Comparison of ENCODE assay signal across 18 cellular contexts in genomic region chrX:80139564-80139963, GRCh38.
DNase-seq lines count a peak whose midpoint lies in the region; ATAC-seq, FAIRE-seq and TF ChIP-seq lines count a peak whose summit lies in the region.
"Had no signal": no experiment of that assay in that cellular context is flagged by ENCODE, and none has a peak within 500 bp of the region (broad histone marks: within the 10 kb centered on the region; RNA-seq: fewer than 3 reads in every experiment).

No MANE protein-coding gene starts in this region.

- no peaks in the 10 kb centered on the region for H3K4me1 ChIP-seq in GM23338 (ENCODE audit: insufficient read depth)
- peaks cover 0 to 4% (median 0%) of the 10 kb centered on the region in 4 experiments; a peak in 2 of 7 replicates for H3K4me1 ChIP-seq in H1 (replicated peaks in 1 of 4; ENCODE audit: control insufficient read depth in 3 of 4, insufficient read depth in 4 of 4, low read length in 3 of 4)
- no peaks in the 10 kb centered on the region for H3K4me1 ChIP-seq in uterus
- H3K4me1 ChIP-seq: BLaER1 treated with 17β-estradiol and CSF1 and Interleukin-3, amounts not matched to agents 10 nM and 100 nM had no signal

- H3K27ac Mint-ChIP-seq in GM23338 (no peak overlapping the region), nephron progenitor cell (peak overlapping the region; percentile 46)
- H3K27ac Mint-ChIP-seq: B cell; CD8-positive, alpha-beta T cell; HFFc6 had no signal

- no peak overlapping the region for H3K27ac ChIP-seq in GM23338 (ENCODE audit: low read depth)
- H3K27ac ChIP-seq in H1 (ENCODE audit: low read depth, low read length) = no peak overlapping the region
- no peak overlapping the region for H3K27ac ChIP-seq in uterus
- H3K27ac ChIP-seq: BLaER1 treated with 17β-estradiol and CSF1 and Interleukin-3, amounts not matched to agents 10 nM and 100 nM; GM23248 had no signal

- no peaks in the 10 kb centered on the region for H3K79me2 ChIP-seq in GM23338 (replicated peaks; ENCODE audit: insufficient read depth)
- H3K79me2 ChIP-seq in H1 (ENCODE audit: control insufficient read depth in 1 of 2, insufficient read depth in 2 of 2, low read length in 2 of 2) = no peaks in the 10 kb centered on the region

- DNase-seq in GM23338 (ENCODE audit: low spot score) = peak; percentile 10
- no peak for DNase-seq in H1 (ENCODE audit: low read depth in 1 of 2, low spot score in 2 of 2)
- DNase-seq in iPS-NIHi7 (ENCODE audit: extremely low spot score) = peak; percentile 10
- DNase-seq in nephron progenitor cell = peak; percentile 3
- DNase-seq in NCI-H82 treated with DMSO at 0.1 percent for 48 hours (lab: John Stamatoyannopoulos, UW; ENCODE audit: unreplicated experiment) = no peak
- no peak for DNase-seq in SHP77 treated with DMSO at 0.1 percent for 48 hours (lab: John Stamatoyannopoulos, UW)
- no peak for DNase-seq in uterus
- DNase-seq: Calu3; CD8-positive, alpha-beta T cell; DMS79 treated with DMSO at 0.1 percent for 48 hours; H7; HFFc6 had no signal

- TF ChIP-seq RAD21 in H1 (IDR thresholded peaks at IDR 0.05 in 1 of 2, conservative IDR thresholded peaks at IDR 0.05 in 1 of 2; ENCODE audit: low read depth in 2 of 2, low read length in 2 of 2) = no peak

- no peak overlapping the region for H2BK20ac ChIP-seq in H1 (ENCODE audit: low read length)

- H3K27me3 ChIP-seq in GM23338 (ENCODE audit: insufficient read depth) (no peaks in the 10 kb centered on the region), H1 (replicated peaks in 1 of 4; ENCODE audit: control insufficient read depth in 3 of 4, extremely low read depth in 1 of 4, insufficient read depth in 3 of 4, low read length in 3 of 4) (no peaks in the 10 kb centered on the region), uterus (no peaks in the 10 kb centered on the region)

- H3K9me3 Mint-ChIP-seq in GM23338 (peaks cover 3% of the 10 kb centered on the region), nephron progenitor cell (peaks cover 29% of the 10 kb centered on the region)
- H3K9me3 Mint-ChIP-seq: CD8-positive, alpha-beta T cell; HFFc6 had no signal

- no peak overlapping the region for H4K91ac ChIP-seq in H1 (replicated peaks; ENCODE audit: insufficient read length, low read length)

- no peak overlapping the region for H3K4me3 ChIP-seq in GM23338
- no peak overlapping the region for H3K4me3 ChIP-seq in H1 (ENCODE audit: extremely low read depth in 1 of 4, insufficient read depth in 2 of 4, low read depth in 3 of 4, low read length in 4 of 4)
- no peak overlapping the region for H3K4me3 ChIP-seq in uterus
- H3K4me3 ChIP-seq: BLaER1 treated with 17β-estradiol and CSF1 and Interleukin-3, amounts not matched to agents 10 nM and 100 nM; GM23248 had no signal

- no peak overlapping the region for H3K56ac ChIP-seq in H1 (replicated peaks; ENCODE audit: insufficient read length, low read depth, low read length)

- H3K27me3 Mint-ChIP-seq in GM23338 (ENCODE audit: insufficient read depth, low read depth, poor library complexity) (no peaks in the 10 kb centered on the region), nephron progenitor cell (ENCODE audit: low read depth, poor library complexity) (no peaks in the 10 kb centered on the region)
- H3K27me3 Mint-ChIP-seq: B cell had no signal

- H2AK5ac ChIP-seq in H1 (ENCODE audit: low read depth, low read length) = no peak overlapping the region

- H4K8ac ChIP-seq in H1 (ENCODE audit: extremely low read depth, insufficient read depth, low read length) = no peak overlapping the region

- H3F3A ChIP-seq in GM23338 (replicated peaks; ENCODE audit: low read depth) = no peaks in the 10 kb centered on the region

- POLR2A ChIA-PET in H1 (lab: Charles Lee; ENCODE audit: partially characterized antibody) = no interaction called here

- no peaks in the 10 kb centered on the region for H3K79me1 ChIP-seq in H1 (ENCODE audit: low read depth, low read length)

- no peaks in the 10 kb centered on the region for H3K9me2 ChIP-seq in GM23338 (ENCODE audit: insufficient read depth)

- H3K36me3 Mint-ChIP-seq in GM23338 (ENCODE audit: low read depth) (no peaks in the 10 kb centered on the region), nephron progenitor cell (ENCODE audit: low read depth) (no peaks in the 10 kb centered on the region)
- H3K36me3 Mint-ChIP-seq: CD8-positive, alpha-beta T cell had no signal

- no peak; the same call in 2 of the 3 replicates for ATAC-seq in GM23338
- no peak for ATAC-seq in HG03571 (IDR thresholded peaks at IDR 0.05; ENCODE audit: unreplicated experiment)
- ATAC-seq: CD8-positive, alpha-beta T cell; HCT116 had no signal

- no peak overlapping the region for H2AFZ ChIP-seq in GM23338
- peak overlapping the region; percentile 76 for H2AFZ ChIP-seq in H1 (ENCODE audit: low read length)
- H2AFZ ChIP-seq: GM23248 had no signal

- peak; percentile 63 for FAIRE-seq in H1 (lab: Jason Lieb, UNC)
- FAIRE-seq: GM12891 had no signal

- H3K4me2 ChIP-seq in GM23338 (no peak overlapping the region), H1 (ENCODE audit: insufficient read depth in 1 of 2, low read depth in 2 of 2, low read length in 2 of 2) (no peak overlapping the region)
- H3K4me2 ChIP-seq: BLaER1 treated with 17β-estradiol and CSF1 and Interleukin-3, amounts not matched to agents 10 nM and 100 nM had no signal

- H3K9me3 ChIP-seq in H1 (ENCODE audit: insufficient read depth in 2 of 2, low read depth in 1 of 2, low read length in 1 of 2) (no peaks in the 10 kb centered on the region), uterus (no peaks in the 10 kb centered on the region)
- H3K9me3 ChIP-seq: BLaER1 treated with 17β-estradiol and CSF1 and Interleukin-3, amounts not matched to agents 10 nM and 100 nM had no signal

- no peak overlapping the region for H3K14ac ChIP-seq in H1 (ENCODE audit: insufficient read length)

- H4K20me1 ChIP-seq in GM23338 (replicated peaks; ENCODE audit: insufficient read depth) = no peaks in the 10 kb centered on the region
- H4K20me1 ChIP-seq in H1 (replicated peaks in 1 of 2; ENCODE audit: control insufficient read depth in 1 of 2, insufficient read depth in 2 of 2, low read length in 2 of 2) = no peaks in the 10 kb centered on the region
- H4K20me1 ChIP-seq: BLaER1 treated with 17β-estradiol and CSF1 and Interleukin-3, amounts not matched to agents 10 nM and 100 nM had no signal

- no peak overlapping the region for H3K4me3 Mint-ChIP-seq in GM23338
- peak overlapping the region; percentile 33 for H3K4me3 Mint-ChIP-seq in nephron progenitor cell
- H3K4me3 Mint-ChIP-seq: B cell; CD8-positive, alpha-beta T cell; HFFc6 had no signal

- H3K36me3 ChIP-seq in GM23338 (ENCODE audit: insufficient read depth) (no peaks in the 10 kb centered on the region), H1 (ENCODE audit: control insufficient read depth in 2 of 4, insufficient read depth in 4 of 4, low read length in 3 of 4) (no peaks in the 10 kb centered on the region), uterus (no peaks in the 10 kb centered on the region)
- H3K36me3 ChIP-seq: BLaER1 treated with 17β-estradiol and CSF1 and Interleukin-3, amounts not matched to agents 10 nM and 100 nM had no signal

- no peak overlapping the region for H4K5ac ChIP-seq in H1 (ENCODE audit: insufficient read length, low read depth, low read length)

- H2BK15ac ChIP-seq in H1 (ENCODE audit: low read length) = no peak overlapping the region

- no peak overlapping the region for H3K18ac ChIP-seq in H1 (ENCODE audit: extremely low read depth, low read length)

- CTCF ChIA-PET in H1 (lab: Charles Lee; ENCODE audit: partially characterized antibody) = no interaction called here

- H3K23ac ChIP-seq in H1 (ENCODE audit: insufficient read length) = no peak overlapping the region

- peaks cover 20% of the 10 kb centered on the region; the same call in 2 of the 3 replicates for H3K4me1 Mint-ChIP-seq in GM23338
- peaks cover 10% of the 10 kb centered on the region for H3K4me1 Mint-ChIP-seq in nephron progenitor cell
- H3K4me1 Mint-ChIP-seq: B cell had no signal

- WGBS in H1 (ENCODE audit: extremely low coverage in 1 of 2, insufficient coverage in 1 of 2, insufficient read length in 1 of 2, insufficient replicate concordance in 2 of 2, low coverage in 1 of 2, low lambda C conversion rate in 2 of 2, missing lambda C conversion rate in 1 of 2), 2 experiments = 49% methylated on average over 6 of the region's 6 CpGs; no CpG with 5 or more reads in 1 of the 2 experiments

- no peak overlapping the region for H2BK12ac ChIP-seq in H1 (ENCODE audit: low read depth, low read length)

- intact Hi-C loops in uterus (cut with DNase I; ENCODE audit: low total_unique reads) = no loop called here

- no peaks in the 10 kb centered on the region for H3K23me2 ChIP-seq in H1 (ENCODE audit: low read depth, low read length)

- no peak overlapping the region for H2BK5ac ChIP-seq in H1 (ENCODE audit: low read depth, low read length)

- H3K4ac ChIP-seq in H1 (replicated peaks; ENCODE audit: insufficient read length, low read depth, low read length) = no peak overlapping the region

- TF ChIP-seq EP300 in H1 (IDR thresholded peaks at IDR 0.05; ENCODE audit: borderline replicate concordance in 1 of 2, low read depth in 2 of 2, low read length in 2 of 2) = no peak

- no peak overlapping the region for H3K9ac ChIP-seq in H1 (replicated peaks in 1 of 4; ENCODE audit: extremely low read depth in 1 of 4, low read depth in 3 of 4, low read length in 3 of 4)
- H3K9ac ChIP-seq: BLaER1 treated with 17β-estradiol and CSF1 and Interleukin-3, amounts not matched to agents 10 nM and 100 nM; GM23248 had no signal

- no peak overlapping the region for H2BK120ac ChIP-seq in H1 (replicated peaks; ENCODE audit: low read depth, low read length)

- TF ChIP-seq CTCF in GM23338 (conservative IDR thresholded peaks at IDR 0.05; ENCODE audit: low read depth in 2 of 2) = no peak
- TF ChIP-seq CTCF in H1 (IDR thresholded peaks at IDR 0.05; ENCODE audit: control extremely low read depth in 1 of 3, insufficient read depth in 1 of 3, low read depth in 1 of 3, low read length in 3 of 3) = no peak
- no peak for TF ChIP-seq CTCF in nephron progenitor cell (IDR thresholded peaks at IDR 0.05)
- TF ChIP-seq CTCF in uterus (IDR thresholded peaks at IDR 0.05) = no peak

- TF ChIP-seq POLR2A in H1 (IDR thresholded peaks at IDR 0.05; ENCODE audit: control extremely low read depth in 1 of 2, low read depth in 2 of 2, low read length in 2 of 2) = no peak
- no peak for TF ChIP-seq POLR2A in uterus (IDR thresholded peaks at IDR 0.05)

TF ChIP-seq in GM23338, 12 proteins besides CTCF, POLR2A, EP300 and RAD21 (continues in another document):
- TF ChIP-seq CREB1 (CRISPR knock-in tag; IDR thresholded peaks at IDR 0.05; ENCODE audit: low read depth) (no peak), EZH2 (IDR thresholded peaks at IDR 0.05; ENCODE audit: low read depth, unreplicated experiment) (no peak), JUNB (IDR thresholded peaks at IDR 0.05; ENCODE audit: unreplicated experiment) (no peak), STAT1 (IDR thresholded peaks at IDR 0.05; ENCODE audit: unreplicated experiment) (no peak), ZNF114 (CRISPR knock-in tag; IDR thresholded peaks at IDR 0.05) (no peak)

TF ChIP-seq in H1, 55 proteins besides CTCF, POLR2A, EP300 and RAD21 (continues in another document):
- TF ChIP-seq E2F6 (IDR thresholded peaks at IDR 0.05) = 0 out of 2 replicates have a peak, but pooled peaks have one; percentile 14

Comparison
In these comparisons a context has a peak if more than half of its experiments do, and no peak if none do; other contexts are left out.
1. DNase-seq: peak in GM23338 (single experiment), iPS-NIHi7 (single experiment) and nephron progenitor cell (single experiment); none in H1 (0 of 2), NCI-H82 treated with DMSO at 0.1 percent for 48 hours (single experiment), SHP77 treated with DMSO at 0.1 percent for 48 hours (single experiment) and uterus (0 of 2).